In genomic region chr2:98008415-98008814, GRCh38 we compare ENCODE assay signal across 24 cellular contexts.
"Had no signal": no experiment of that assay in that cellular context is flagged by ENCODE, and none has a peak within 500 bp of the region (broad histone marks: within the 10 kb centered on the region; RNA-seq: fewer than 3 reads in every experiment).

No MANE protein-coding gene starts in this region.

- H3K27ac ChIP-seq: PC-9, Peyer's patch, SJSA1, SK-N-MC had no signal

- H3K27me3 ChIP-seq: Peyer's patch, SJSA1 had no signal

- H3K36me3 ChIP-seq: Peyer's patch, SJSA1 had no signal

- H3K4me1 ChIP-seq: SJSA1 had no signal

- DNase-seq: IMR-90, Kasumi-1, KG1, MM.1S, NCI-H1092 treated with DMSO at 0.1 percent for 48 hours, NCI-H1436, NCI-H187, NCI-H2029, NCI-H2081 treated with DMSO at 0.1 percent for 48 hours, NCI-H2171, NCI-H226, NCI-H446, NCI-H510A, NCI-H524 treated with DMSO at 0.1 percent for 48 hours, NCI-H69, NCI-H774, OCI-M1, PC-9, Peyer's patch, SIG-M5 had no signal

- H2AFZ ChIP-seq: PC-9 had no signal

- ATAC-seq: HepG2, Right ventricle myocardium inferior had no signal

- H3K4me3 ChIP-seq: PC-9, Peyer's patch, SJSA1, SK-N-MC had no signal

- H3K9me3 ChIP-seq: Peyer's patch, SJSA1 had no signal

- H3K4me2 ChIP-seq: PC-9 had no signal

- FAIRE-seq: HepG2 had no signal
